16 cellular contexts compared by ENCODE assay signal in the genomic region with DNA sequence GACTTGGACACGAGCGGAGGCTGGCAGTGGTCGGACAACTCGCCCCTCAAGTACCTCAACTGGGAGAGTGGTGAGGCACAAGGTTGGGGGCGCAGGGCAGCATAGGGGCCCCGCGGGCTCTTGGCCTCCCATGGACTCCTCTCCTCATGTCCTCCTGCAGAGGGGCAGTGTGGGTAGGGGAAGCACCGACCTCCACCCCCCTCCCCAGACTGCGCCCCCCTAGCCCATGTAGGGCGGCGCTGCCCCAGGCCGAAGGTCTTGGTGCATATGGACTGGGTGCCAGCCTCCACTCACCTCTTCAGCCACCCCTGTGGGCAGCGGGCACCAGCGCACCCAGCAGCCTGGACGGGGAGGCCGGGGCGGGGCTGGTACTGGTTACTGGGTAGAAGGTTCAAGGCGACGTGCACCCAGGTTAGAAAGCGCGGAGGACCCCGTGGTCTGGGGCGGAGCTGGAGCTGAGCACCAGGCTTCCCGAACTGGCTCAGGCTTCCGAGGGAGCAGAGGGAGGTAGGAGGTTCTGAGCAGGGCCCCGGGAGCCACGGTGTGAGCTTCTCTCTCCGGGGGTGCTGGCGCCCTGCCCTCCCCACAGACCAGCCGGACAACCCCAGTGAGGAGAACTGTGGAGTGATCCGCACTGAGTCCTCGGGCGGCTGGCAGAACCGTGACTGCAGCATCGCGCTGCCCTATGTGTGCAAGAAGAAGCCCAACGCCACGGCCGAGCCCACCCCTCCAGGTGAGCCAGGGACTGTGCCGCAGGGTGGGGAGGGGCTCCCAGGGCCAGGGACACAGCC.
"Had no signal": no experiment of that assay in that cellular context is flagged by ENCODE, and none has a peak within 500 bp of the region (broad histone marks: within the 10 kb centered on the region; RNA-seq: fewer than 3 reads in every experiment).

No MANE protein-coding gene starts in this region.

- H3K27me3 ChIP-seq: ascending aorta, brain microvascular endothelial cell, gastroesophageal sphincter, tibial artery had no signal

- ATAC-seq: activated CD8-positive, alpha-beta T cell treated with anti-CD3 and anti-CD28 coated beads, Interleukin-2, amount 10 ng/mL, durations not matched to agents 7 days and 5 days; activated naive CD4-positive, alpha-beta T cell treated with anti-CD3 and anti-CD28 coated beads, Interleukin-2, amount 50 U/mL, for 72 hours; gastroesophageal sphincter; naive thymus-derived CD4-positive, alpha-beta T cell; T-cell had no signal

- FAIRE-seq: endothelial cell of umbilical vein had no signal

- DNase-seq: activated CD4-positive, alpha-beta T cell treated with anti-CD3 and anti-CD28 coated beads, Interleukin-2, amount 10 ng/mL, durations not matched to agents 7 days and 5 days; activated CD8-positive, alpha-beta T cell treated with anti-CD3 and anti-CD28 coated beads, Interleukin-2, amount 10 ng/mL, durations not matched to agents 7 days and 5 days; brain microvascular endothelial cell; central memory CD4-positive, alpha-beta T cell; effector memory CD4-positive, alpha-beta T cell; hypothalamus; naive thymus-derived CD4-positive, alpha-beta T cell; retina; stimulated activated CD4-positive, alpha-beta T cell treated with anti-CD3 and anti-CD28 coated beads, Interleukin-4, amount 100 ng/mL, for 24 hours; T-cell had no signal

- H3K9me3 ChIP-seq: ascending aorta, gastroesophageal sphincter, tibial artery had no signal

- H3K4me3 ChIP-seq: ascending aorta, gastroesophageal sphincter, tibial artery had no signal

- H3K27ac ChIP-seq: ascending aorta, brain microvascular endothelial cell, gastroesophageal sphincter, tibial artery, VCaP had no signal

- H3K36me3 ChIP-seq: gastroesophageal sphincter had no signal
